In genomic region chr5:3957658-3958057, GRCh38 we compare ENCODE assay signal across 18 cellular contexts.
DNase-seq lines count a peak whose midpoint lies in the region; ATAC-seq, FAIRE-seq and TF ChIP-seq lines count a peak whose summit lies in the region.
"Had no signal": no experiment of that assay in that cellular context is flagged by ENCODE, and none has a peak within 500 bp of the region (broad histone marks: within the 10 kb centered on the region; RNA-seq: fewer than 3 reads in every experiment).

No MANE protein-coding gene starts in this region.

- no peak overlapping the region for H2AK9ac ChIP-seq in IMR-90 (replicated peaks; ENCODE audit: low read depth, low read length, poor library complexity)

- H4K20me1 ChIP-seq in BLaER1 treated with 17β-estradiol and CSF1 and Interleukin-3, amounts not matched to agents 10 nM and 100 nM: no peaks in the 10 kb centered on the region
- no peaks in the 10 kb centered on the region for H4K20me1 ChIP-seq in IMR-90 (ENCODE audit: insufficient read depth, low read length)
- H4K20me1 ChIP-seq: BLaER1 had no signal

- no peak overlapping the region for H2AK5ac ChIP-seq in IMR-90 (ENCODE audit: low read depth, low read length)

- H3K23ac ChIP-seq in IMR-90 (ENCODE audit: low read depth, low read length): no peak overlapping the region

- TF ChIP-seq POLR2A in A549 (IDR thresholded peaks at IDR 0.05; ENCODE audit: low read length): 0 out of 2 replicates have a peak, but pooled peaks have one; percentile 9
- TF ChIP-seq POLR2A in IMR-90 (IDR thresholded peaks at IDR 0.05; ENCODE audit: low read depth, low read length): no peak

- no peak overlapping the region for H4K8ac ChIP-seq in IMR-90 (ENCODE audit: low read depth in 2 of 2, low read length in 2 of 2)

- H2BK5ac ChIP-seq in IMR-90 (ENCODE audit: low read depth, low read length, poor library complexity, severe bottlenecking): no peak overlapping the region

- H3K18ac ChIP-seq in IMR-90 (ENCODE audit: low read depth, low read length): no peak overlapping the region

- H3K4me1 ChIP-seq in A549: no peaks in the 10 kb centered on the region
- H3K4me1 ChIP-seq in BLaER1 treated with 17β-estradiol and CSF1 and Interleukin-3, amounts not matched to agents 10 nM and 100 nM: peaks cover 60 to 98% (median 87%) of the 10 kb centered on the region in 10 experiments
- H3K4me1 ChIP-seq in IMR-90 (ENCODE audit: control insufficient read depth, insufficient read depth, low read length): no peaks in the 10 kb centered on the region
- H3K4me1 ChIP-seq: HAP-1 had no signal

- TF ChIP-seq CTCF in A549 (IDR thresholded peaks at IDR 0.05) (no peak), IMR-90 (conservative IDR thresholded peaks at IDR 0.05; ENCODE audit: low read depth, low read length) (no peak)

- no peaks in the 10 kb centered on the region for H3K79me1 ChIP-seq in IMR-90 (ENCODE audit: low read depth in 1 of 2, low read length in 2 of 2)

- dilution Hi-C loops in IMR-90 (cut with HindIII; ENCODE audit: low sequenced_read_pairs, unreplicated experiment): no loop called here

- no peak overlapping the region for H3K9ac ChIP-seq in BLaER1 treated with 17β-estradiol and CSF1 and Interleukin-3, amounts not matched to agents 10 nM and 100 nM
- no peak overlapping the region for H3K9ac ChIP-seq in IMR-90 (ENCODE audit: low read depth, low read length)
- H3K9ac ChIP-seq: BLaER1 had no signal

- WGBS in A549 (ENCODE audit: missing lambda C conversion rate): 3% methylated on average over 7 of the region's 7 CpGs
- WGBS in IMR-90 (ENCODE audit: extremely low coverage in 2 of 2, insufficient read length in 1 of 2), 2 experiments: 54% methylated on average over 4 of the region's 7 CpGs; no CpG with 5 or more reads in 1 of the 2 experiments

- no peak for DNase-seq in A549 (ENCODE audit: low read depth in 1 of 2, low spot score in 1 of 2)
- no peak for DNase-seq in IMR-90
- DNase-seq in urothelium cell line (ENCODE audit: low spot score): no peak
- no peak for DNase-seq in KG1 (lab: John Stamatoyannopoulos, UW)
- DNase-seq in SIG-M5 treated with dmso at 0.1 percent for 504 hours (lab: John Stamatoyannopoulos, UW; ENCODE audit: unreplicated experiment): no peak
- DNase-seq: CD4-positive, alpha-beta T cell; CD8-positive, alpha-beta memory T cell; DMS 273 treated with DMSO at 0.1 percent for 48 hours; DMS79; EL; GDM1; GOT3 had no signal

- H3K56ac ChIP-seq in IMR-90 (ENCODE audit: extremely low read depth, insufficient read depth, low read length): no peak overlapping the region

- no peak overlapping the region for H2BK15ac ChIP-seq in IMR-90 (ENCODE audit: low read depth, low read length)

- 0 out of 3 replicates have a peak, but pooled peaks cover 9% of the 10 kb centered on the region for H3K9me3 ChIP-seq in A549
- H3K9me3 ChIP-seq in BLaER1 treated with 17β-estradiol and CSF1 and Interleukin-3, amounts not matched to agents 10 nM and 100 nM (replicated peaks in 1 of 11): peaks cover 4 to 49% (median 16%) of the 10 kb centered on the region in 11 experiments; a peak in 17 of 22 replicates
- H3K9me3 ChIP-seq in IMR-90 (ENCODE audit: control insufficient read depth, insufficient read depth, low read length): peaks cover 43% of the 10 kb centered on the region
- H3K9me3 ChIP-seq: BLaER1, HAP-1 had no signal

- H4K91ac ChIP-seq in IMR-90 (ENCODE audit: insufficient read depth, low read depth, low read length): no peak overlapping the region

- no peaks in the 10 kb centered on the region for H3K9me1 ChIP-seq in IMR-90 (ENCODE audit: insufficient read depth, low read length)

- ATAC-seq in A549 (no peak), IMR-90 (ENCODE audit: low read depth) (no peak)
- ATAC-seq: GM12878 had no signal

- no peak overlapping the region for H3K14ac ChIP-seq in IMR-90 (replicated peaks; ENCODE audit: low read depth, low read length)

- H3K4me2 ChIP-seq in A549: no peak overlapping the region
- peak overlapping the region in 7 of 11 experiments; percentile 81 to 92 (median 87); a peak in 13 of 22 replicates for H3K4me2 ChIP-seq in BLaER1 treated with 17β-estradiol and CSF1 and Interleukin-3, amounts not matched to agents 10 nM and 100 nM
- H3K4me2 ChIP-seq in IMR-90 (ENCODE audit: low read depth, low read length): no peak overlapping the region
- H3K4me2 ChIP-seq: BLaER1 had no signal

- CTCF ChIA-PET in A549 (lab: Yijun Ruan, JAX): interaction anchor here (1.2 kb wide), 1 partner anchor 11 kb away, joined by 3 read pairs; no protein-coding TSS in a partner anchor
- CTCF ChIA-PET in IMR-90 (lab: Yijun Ruan, JAX): no interaction called here

- POLR2A ChIA-PET in A549 (lab: Yijun Ruan, JAX) (no interaction called here), IMR-90 (lab: Charles Lee; ENCODE audit: unreplicated experiment) (no interaction called here)

- H3K27me3 ChIP-seq in BLaER1 treated with 17β-estradiol and CSF1 and Interleukin-3, amounts not matched to agents 10 nM and 100 nM: no peaks in the 10 kb centered on the region
- H3K27me3 ChIP-seq in IMR-90 (ENCODE audit: control insufficient read depth, insufficient read depth, low read length): no peaks in the 10 kb centered on the region
- H3K27me3 ChIP-seq: BLaER1 had no signal

- H2BK120ac ChIP-seq in IMR-90 (ENCODE audit: low read depth, low read length): no peak overlapping the region

- no peak overlapping the region for H3K4ac ChIP-seq in IMR-90 (ENCODE audit: low read depth, low read length)

- no peak for FAIRE-seq in A549 (lab: Jason Lieb, UNC)
- peak; percentile 98 for FAIRE-seq in urothelium cell line (lab: Jason Lieb, UNC)
- FAIRE-seq: D721Med, GM12878, H54 had no signal

- BruUV-seq in IMR-90 (replicated peaks; lab: Mats Ljungman, UMichigan): no TSS peak

- in situ Hi-C loops in IMR-90 (cut with MboI; ENCODE audit: low sequenced_read_pairs): no loop called here

- H3K4me3 ChIP-seq in A549 (no peak overlapping the region), IMR-90 (ENCODE audit: insufficient read depth, low read depth, low read length) (no peak overlapping the region)
- H3K4me3 ChIP-seq in BLaER1 treated with 17β-estradiol and CSF1 and Interleukin-3, amounts not matched to agents 10 nM and 100 nM: no peak overlapping the region
- H3K4me3 ChIP-seq: BLaER1, GM12878, HAP-1 had no signal

- H4K5ac ChIP-seq in IMR-90 (ENCODE audit: low read depth, low read length): no peak overlapping the region

- no peak overlapping the region for H3K27ac ChIP-seq in A549
- H3K27ac ChIP-seq in BLaER1 treated with 17β-estradiol and CSF1 and Interleukin-3, amounts not matched to agents 10 nM and 100 nM: peak overlapping the region in 7 of 11 experiments; percentile 85 to 99 (median 97); a peak in 11 of 22 replicates
- H3K27ac ChIP-seq in IMR-90 (ENCODE audit: insufficient read depth, low read length): no peak overlapping the region
- H3K27ac ChIP-seq: BLaER1 had no signal

- H3K36me3 ChIP-seq in BLaER1 treated with 17β-estradiol and CSF1 and Interleukin-3, amounts not matched to agents 10 nM and 100 nM: peaks cover 0 to 2% (median 0%) of the 10 kb centered on the region in 11 experiments; a peak in 1 of 22 replicates
- H3K36me3 ChIP-seq in IMR-90 (ENCODE audit: control insufficient read depth, insufficient read depth, low read length): no peaks in the 10 kb centered on the region
- H3K36me3 ChIP-seq: BLaER1, HAP-1 had no signal

- intact Hi-C loops in IMR-90 (cut with micrococcal nuclease): no loop called here

- H2AFZ ChIP-seq in IMR-90 (replicated peaks; ENCODE audit: low read length, poor library complexity): peak overlapping the region; percentile 44

- TF ChIP-seq RAD21 in A549 (conservative IDR thresholded peaks at IDR 0.05 in 1 of 2, IDR thresholded peaks at IDR 0.05 in 1 of 2): no peak
- TF ChIP-seq RAD21 in IMR-90 (IDR thresholded peaks at IDR 0.05; ENCODE audit: low read length): no peak

- no peak overlapping the region for H2BK20ac ChIP-seq in IMR-90 (ENCODE audit: low read depth, low read length)

- no peak for TF ChIP-seq EP300 in A549 (IDR thresholded peaks at IDR 0.05)

TF ChIP-seq in A549, 52 proteins besides CTCF, POLR2A, EP300 and RAD21 (continues in another document):
- TF ChIP-seq FOSB (CRISPR knock-in tag; IDR thresholded peaks at IDR 0.05): no peak
- no peak for TF ChIP-seq TFCP2L1 (CRISPR knock-in tag; IDR thresholded peaks at IDR 0.05)
- TF ChIP-seq ESRRA (IDR thresholded peaks at IDR 0.05; ENCODE audit: borderline replicate concordance, low read length): no peak
- TF ChIP-seq HOXB13 (CRISPR knock-in tag; IDR thresholded peaks at IDR 0.05; ENCODE audit: low read depth): no peak
- no peak for TF ChIP-seq GATA3 (IDR thresholded peaks at IDR 0.05; ENCODE audit: borderline replicate concordance)
- TF ChIP-seq KDM5A (IDR thresholded peaks at IDR 0.05): no peak
- TF ChIP-seq, protein P1, sequence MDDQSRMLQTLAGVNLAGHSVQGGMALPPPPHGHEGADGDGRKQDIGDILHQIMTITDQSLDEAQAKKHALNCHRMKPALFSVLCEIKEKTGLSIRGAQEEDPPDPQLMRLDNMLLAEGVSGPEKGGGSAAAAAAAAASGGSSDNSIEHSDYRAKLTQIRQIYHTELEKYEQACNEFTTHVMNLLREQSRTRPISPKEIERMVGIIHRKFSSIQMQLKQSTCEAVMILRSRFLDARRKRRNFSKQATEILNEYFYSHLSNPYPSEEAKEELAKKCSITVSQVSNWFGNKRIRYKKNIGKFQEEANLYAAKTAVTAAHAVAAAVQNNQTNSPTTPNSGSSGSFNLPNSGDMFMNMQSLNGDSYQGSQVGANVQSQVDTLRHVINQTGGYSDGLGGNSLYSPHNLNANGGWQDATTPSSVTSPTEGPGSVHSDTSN (IDR thresholded peaks at IDR 0.05): no peak
- no peak for TF ChIP-seq KDM1A (IDR thresholded peaks at IDR 0.05; ENCODE audit: low read depth)
- no peak for TF ChIP-seq NR3C1 (IDR thresholded peaks at IDR 0.05)

TF ChIP-seq in IMR-90, 13 proteins besides CTCF, POLR2A, EP300 and RAD21 (continues in another document):
- TF ChIP-seq CHD1 (IDR thresholded peaks at IDR 0.05; ENCODE audit: low read depth, low read length): no peak
- TF ChIP-seq RCOR1 (IDR thresholded peaks at IDR 0.05; ENCODE audit: insufficient replicate concordance, low read length): no peak
- TF ChIP-seq SMC3 (IDR thresholded peaks at IDR 0.05; ENCODE audit: low read depth, low read length): no peak
- no peak for TF ChIP-seq NFE2L2 (IDR thresholded peaks at IDR 0.05; ENCODE audit: low read depth, low read length)
- TF ChIP-seq BHLHE40 (IDR thresholded peaks at IDR 0.05; ENCODE audit: low read depth, low read length): no peak
- no peak for TF ChIP-seq CEBPB (IDR thresholded peaks at IDR 0.05; ENCODE audit: low read depth, low read length)
- TF ChIP-seq, protein P2, sequence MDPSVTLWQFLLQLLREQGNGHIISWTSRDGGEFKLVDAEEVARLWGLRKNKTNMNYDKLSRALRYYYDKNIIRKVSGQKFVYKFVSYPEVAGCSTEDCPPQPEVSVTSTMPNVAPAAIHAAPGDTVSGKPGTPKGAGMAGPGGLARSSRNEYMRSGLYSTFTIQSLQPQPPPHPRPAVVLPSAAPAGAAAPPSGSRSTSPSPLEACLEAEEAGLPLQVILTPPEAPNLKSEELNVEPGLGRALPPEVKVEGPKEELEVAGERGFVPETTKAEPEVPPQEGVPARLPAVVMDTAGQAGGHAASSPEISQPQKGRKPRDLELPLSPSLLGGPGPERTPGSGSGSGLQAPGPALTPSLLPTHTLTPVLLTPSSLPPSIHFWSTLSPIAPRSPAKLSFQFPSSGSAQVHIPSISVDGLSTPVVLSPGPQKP (IDR thresholded peaks at IDR 0.05; ENCODE audit: borderline replicate concordance, low read depth, low read length): no peak
- TF ChIP-seq FOS (IDR thresholded peaks at IDR 0.05; ENCODE audit: low read depth, low read length): no peak

Comparison
In these comparisons a context has a peak if more than half of its experiments do, and no peak if none do; other contexts are left out.
1. H3K27ac ChIP-seq: peak in BLaER1 treated with 17β-estradiol and CSF1 and Interleukin-3, amounts not matched to agents 10 nM and 100 nM (7 of 11); none in A549 (0 of 2) and IMR-90 (single experiment).
2. H3K4me2 ChIP-seq: peak in BLaER1 treated with 17β-estradiol and CSF1 and Interleukin-3, amounts not matched to agents 10 nM and 100 nM (7 of 11); none in A549 (single experiment) and IMR-90 (single experiment).